Comparison of ENCODE assay signal across 14 cellular contexts in genomic region chr20:20366551-20366895, GRCh38. TPM values are rescaled to one million over a fixed set of nuclear protein-coding genes. Genes with fewer than 3 reads are reported as not detected.
DNase-seq lines count a peak whose midpoint lies in the region; FAIRE-seq and TF ChIP-seq lines count a peak whose summit lies in the region.
"Had no signal": no experiment of that assay in that cellular context is flagged by ENCODE, and none has a peak within 500 bp of the region (broad histone marks: within the 10 kb centered on the region; RNA-seq: fewer than 3 reads in every experiment).

No MANE protein-coding gene starts in this region.

- H3K9me3 ChIP-seq in iPS-20b (ENCODE audit: insufficient read depth, low read depth, low read length) (no peaks in the 10 kb centered on the region), GM23248 (ENCODE audit: low read depth) (no peaks in the 10 kb centered on the region)

- in situ Hi-C loops in GM23248 (cut with MboI): loop anchor here (10.0 kb wide), 1 partner anchor 188 kb away; no protein-coding TSS in a partner anchor

- no peak overlapping the region for H3K4me2 ChIP-seq in GM23248 (ENCODE audit: unreplicated experiment)

- H3K36me3 ChIP-seq in iPS-20b (ENCODE audit: insufficient read depth, low read depth, low read length) (no peaks in the 10 kb centered on the region), GM23248 (ENCODE audit: low read depth) (no peaks in the 10 kb centered on the region)
- H3K36me3 ChIP-seq: cardiac muscle cell had no signal

- H2AFZ ChIP-seq in GM23248: no peak overlapping the region

- no peak for FAIRE-seq in urothelium cell line (lab: Jason Lieb, UNC)

- no peaks in the 10 kb centered on the region for H3F3A ChIP-seq in GM23248 (ENCODE audit: insufficient read depth)

- no peaks in the 10 kb centered on the region for H3K79me2 ChIP-seq in GM23248 (ENCODE audit: insufficient read depth)

- no peak for TF ChIP-seq CTCF in GM20000 (IDR thresholded peaks at IDR 0.05; ENCODE audit: extremely low read depth, missing control alignments)

- H3K4me3 ChIP-seq in iPS-20b (ENCODE audit: low read length): peak overlapping the region; percentile 54
- H3K4me3 ChIP-seq in GM23248: no peak overlapping the region
- H3K4me3 ChIP-seq: cardiac muscle cell had no signal

- peaks cover 17% of the 10 kb centered on the region for H3K4me1 ChIP-seq in iPS-20b (ENCODE audit: insufficient read depth, low read length)
- no peaks in the 10 kb centered on the region for H3K4me1 ChIP-seq in GM23248 (ENCODE audit: insufficient read depth)

- H3K9me2 ChIP-seq in GM23248 (ENCODE audit: insufficient read depth): no peaks in the 10 kb centered on the region

- H3K27ac ChIP-seq in iPS-20b (ENCODE audit: low read length): no peak overlapping the region
- H3K27ac ChIP-seq in GM23248: no peak overlapping the region
- H3K27ac ChIP-seq: cardiac muscle cell, SK-N-MC had no signal

- DNase-seq in DMS153 (lab: John Stamatoyannopoulos, UW) (peak; percentile 89), GM20000 (ENCODE audit: low spot score) (peak; percentile 41), SHP77 treated with DMSO at 0.1 percent for 48 hours (lab: John Stamatoyannopoulos, UW) (peak; percentile 69), GM23248 (no peak), urothelium cell line (ENCODE audit: low spot score) (no peak)
- no peak for DNase-seq in activated effector memory CD4-positive, alpha-beta T cell treated with anti-CD3 and anti-CD28 coated beads, Interleukin-2, amount 50 U/mL, for 16 hours
- DNase-seq: trophoblast cell had no signal

- no peaks in the 10 kb centered on the region for H4K20me1 ChIP-seq in GM23248 (ENCODE audit: insufficient read depth)

- WGBS in GM23248 (ENCODE audit: low coverage in 1 of 2, low lambda C conversion rate in 2 of 2, missing lambda C conversion rate in 2 of 2), 2 experiments: 16 to 33% methylated on average over 10 to 18 of the region's 19 CpGs

- H3K9ac ChIP-seq in iPS-20b (ENCODE audit: low read depth, low read length) (peak overlapping the region; percentile 48; the same call in 1 of the 2 replicates), GM23248 (no peak overlapping the region)

- H3K27me3 ChIP-seq in iPS-20b (ENCODE audit: insufficient read depth, low read length) (peaks cover 97% of the 10 kb centered on the region), GM23248 (replicated peaks; ENCODE audit: insufficient read depth) (peaks cover 80% of the 10 kb centered on the region)

RNA-seq across cellular contexts. Expression of gene INSM1, which starts 1.4 kb away (rescaled TPM):
- total RNA-seq in GM23248 (2014; rRNA removed; shearing (Covaris generic)): not detected in 2 replicates
- polyA plus RNA-seq in GM23248 (2016; fragmentation: Nextera tagmentation; extraction: Ambion mirVana): not detected in 2 replicates
- total RNA-seq: cardiac muscle cell, Daoy, HT1080, liver, NCI-H460 had no signal
- polyA plus RNA-seq: cardiac muscle cell, liver had no signal

Comparison
In these comparisons a context has a peak if more than half of its experiments do, and no peak if none do; other contexts are left out.
1. DNase-seq: peak in DMS153 (single experiment), GM20000 (single experiment) and SHP77 treated with DMSO at 0.1 percent for 48 hours (single experiment); none in GM23248 (single experiment), activated effector memory CD4-positive, alpha-beta T cell treated with anti-CD3 and anti-CD28 coated beads, Interleukin-2, amount 50 U/mL, for 16 hours (single experiment) and urothelium cell line (single experiment).